21 cellular contexts compared by ENCODE assay signal in the genomic region with DNA sequence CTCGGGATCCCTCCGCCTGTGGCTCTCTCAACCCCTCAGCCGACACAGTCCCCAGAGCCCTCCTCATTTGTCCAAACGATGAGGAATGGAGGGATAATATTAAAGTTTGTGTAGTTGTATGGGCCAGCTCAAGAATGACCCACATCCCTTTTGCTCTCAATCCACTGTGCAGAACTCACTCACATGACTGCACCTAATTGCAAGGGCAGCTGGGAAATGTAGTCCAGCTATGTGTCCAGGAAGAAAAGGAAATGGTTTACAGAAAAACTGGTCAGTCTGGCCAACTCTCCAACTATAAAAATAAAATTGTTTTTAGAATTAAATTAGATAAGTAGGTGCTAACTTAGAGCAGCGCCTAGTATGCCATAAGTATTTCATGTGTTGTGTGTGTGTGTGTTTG.
"Had no signal": no experiment of that assay in that cellular context is flagged by ENCODE, and none has a peak within 500 bp of the region (broad histone marks: within the 10 kb centered on the region; RNA-seq: fewer than 3 reads in every experiment).

No MANE protein-coding gene starts in this region.

- H3K27ac ChIP-seq: body of pancreas, upper lobe of right lung had no signal

- ATAC-seq: activated CD4-positive, CD25-positive, alpha-beta regulatory T cell treated with anti-CD3 and anti-CD28 coated beads, Interleukin-2, amount 50 U/mL, for 24 hours; activated CD8-positive, alpha-beta T cell treated with anti-CD3 and anti-CD28 coated beads, Interleukin-2, amount 10 ng/mL, durations not matched to agents 7 days and 5 days; body of pancreas; left lobe of liver; upper lobe of right lung had no signal

- H3K36me3 Mint-ChIP-seq: activated naive CD8-positive, alpha-beta T cell treated with anti-CD3 and anti-CD28 coated beads, Interleukin-2, amount 10 ng/mL, durations not matched to agents 7 days and 5 days had no signal

- DNase-seq: activated CD4-positive, alpha-beta T cell treated with anti-CD3 and anti-CD28 coated beads, Interleukin-2, amount 10 ng/mL, durations not matched to agents 7 days and 5 days; activated CD8-positive, alpha-beta T cell treated with anti-CD3 and anti-CD28 coated beads, Interleukin-2, amount 10 ng/mL, durations not matched to agents 7 days and 5 days; activated naive CD4-positive, alpha-beta T cell treated with Interleukin-2 at 50 U/mL for 16 hours; activated naive CD8-positive, alpha-beta T cell treated with anti-CD3 and anti-CD28 coated beads, Interleukin-2, amount 10 ng/mL, durations not matched to agents 7 days and 5 days; activated T-cell treated with anti-CD3 and anti-CD28 coated beads, Interleukin-2, amount 50 U/mL, for 24 hours; amygdala; body of pancreas; dermis blood vessel endothelial cell; effector memory CD4-positive, alpha-beta T cell; hippocampal formation; stimulated activated CD4-positive, alpha-beta T cell treated with anti-CD3 and anti-CD28 coated beads, Interleukin-12 subunit alpha, Interleukin-12 subunit beta, amount 100 ng/mL, for 4 hours; stimulated activated CD4-positive, alpha-beta T cell treated with anti-CD3 and anti-CD28 coated beads, Interleukin-1b, Interleukin-23, amount 100 ng/mL, for 48 hours; stimulated activated CD8-positive, alpha-beta memory T cell treated with anti-CD3 and anti-CD28 coated beads, Interleukin-4, amount 100 ng/mL, for 48 hours; stimulated activated naive CD4-positive, alpha-beta T cell; upper lobe of right lung had no signal

- H3K4me1 Mint-ChIP-seq: activated CD4-positive, alpha-beta T cell treated with anti-CD3 and anti-CD28 coated beads, Interleukin-2, amount 10 ng/mL, durations not matched to agents 7 days and 5 days; activated naive CD8-positive, alpha-beta T cell treated with anti-CD3 and anti-CD28 coated beads, Interleukin-2, amount 10 ng/mL, durations not matched to agents 7 days and 5 days; mesothelial cell of epicardium; nephron had no signal

- H3K4me1 ChIP-seq: body of pancreas, upper lobe of right lung had no signal

- H3K27ac Mint-ChIP-seq: activated CD4-positive, alpha-beta T cell treated with anti-CD3 and anti-CD28 coated beads, Interleukin-2, amount 10 ng/mL, durations not matched to agents 7 days and 5 days; activated CD8-positive, alpha-beta T cell treated with anti-CD3 and anti-CD28 coated beads, Interleukin-2, amount 10 ng/mL, durations not matched to agents 7 days and 5 days; activated naive CD8-positive, alpha-beta T cell treated with anti-CD3 and anti-CD28 coated beads, Interleukin-2, amount 10 ng/mL, durations not matched to agents 7 days and 5 days; activated T-cell treated with anti-CD3 and anti-CD28 coated beads, Interleukin-2, amount 50 U/mL, for 24 hours; activated T-helper 2 cell treated with anti-CD3 and anti-CD28 coated beads, Interferon-gamma antibody, Interleukin-2, Interleukin-4, amounts not matched to agents 10 μg/mL and 5 μg/mL and 100 μg/mL, durations not matched to agents 14 hours and 24 hours and 36 hours; mesothelial cell of epicardium; nephron; progenitor cell of endocrine pancreas had no signal

- H3K27me3 Mint-ChIP-seq: activated T-cell treated with anti-CD3 and anti-CD28 coated beads, Interleukin-2, amount 50 U/mL, for 24 hours; progenitor cell of endocrine pancreas had no signal

- H3K4me3 Mint-ChIP-seq: activated CD4-positive, alpha-beta T cell treated with anti-CD3 and anti-CD28 coated beads, Interleukin-2, amount 10 ng/mL, durations not matched to agents 7 days and 5 days; activated CD8-positive, alpha-beta T cell treated with anti-CD3 and anti-CD28 coated beads, Interleukin-2, amount 10 ng/mL, durations not matched to agents 7 days and 5 days; activated naive CD8-positive, alpha-beta T cell treated with anti-CD3 and anti-CD28 coated beads, Interleukin-2, amount 10 ng/mL, durations not matched to agents 7 days and 5 days; activated T-cell treated with anti-CD3 and anti-CD28 coated beads, Interleukin-2, amount 50 U/mL, for 24 hours; mesothelial cell of epicardium; nephron had no signal

- H3K27me3 ChIP-seq: upper lobe of right lung had no signal

- H3K4me3 ChIP-seq: body of pancreas, upper lobe of right lung had no signal

- H3K36me3 ChIP-seq: upper lobe of right lung had no signal

- H3K9me3 Mint-ChIP-seq: activated CD4-positive, alpha-beta T cell treated with anti-CD3 and anti-CD28 coated beads, Interleukin-2, amount 10 ng/mL, durations not matched to agents 7 days and 5 days; activated naive CD8-positive, alpha-beta T cell treated with anti-CD3 and anti-CD28 coated beads, Interleukin-2, amount 10 ng/mL, durations not matched to agents 7 days and 5 days; activated T-cell treated with anti-CD3 and anti-CD28 coated beads, Interleukin-2, amount 50 U/mL, for 24 hours; activated T-helper 2 cell treated with anti-CD3 and anti-CD28 coated beads, Interferon-gamma antibody, Interleukin-2, Interleukin-4, amounts not matched to agents 10 μg/mL and 5 μg/mL and 100 μg/mL, durations not matched to agents 14 hours and 24 hours and 36 hours had no signal

- H3K9me3 ChIP-seq: body of pancreas, upper lobe of right lung had no signal
